In genomic region chr6:113584767-113585166, GRCh38 we compare ENCODE assay signal across 21 cellular contexts.
DNase-seq lines count a peak whose midpoint lies in the region; ATAC-seq, FAIRE-seq and TF ChIP-seq lines count a peak whose summit lies in the region.
"Had no signal": no experiment of that assay in that cellular context is flagged by ENCODE, and none has a peak within 500 bp of the region (broad histone marks: within the 10 kb centered on the region; RNA-seq: fewer than 3 reads in every experiment).

No MANE protein-coding gene starts in this region.

- H4K20me1 ChIP-seq in HepG2 (ENCODE audit: insufficient read depth, low read length) (no peaks in the 10 kb centered on the region), H1 (replicated peaks in 1 of 2; ENCODE audit: control insufficient read depth in 1 of 2, insufficient read depth in 2 of 2, low read length in 2 of 2) (no peaks in the 10 kb centered on the region)

- FAIRE-seq in HepG2 (lab: Jason Lieb, UNC): no peak
- FAIRE-seq in H1 (lab: Jason Lieb, UNC): no peak

- DNase-seq in HepG2 (ENCODE audit: low spot score) (no peak), right lobe of liver (no peak), NCI-H1436 treated with DMSO at 0.1 percent for 48 hours (lab: John Stamatoyannopoulos, UW) (peak; percentile 39), H1 (ENCODE audit: low read depth in 1 of 2, low spot score in 2 of 2) (no peak), trophoblast cell (no peak), AG08396 (ENCODE audit: low spot score) (no peak)
- DNase-seq in NK-92 treated with Interleukin-12 subunit alpha and Interleukin-12 subunit beta, amount 100 ng/mL, for 24 hours (lab: John Stamatoyannopoulos, UW): no peak
- DNase-seq: ACHN, AML-193, GF-D8, MM.1S, NCI-H1092, NCI-H2081 treated with DMSO at 0.1 percent for 48 hours, NCI-H226, NCI-H524, RPMI8226, SHP77 treated with DMSO at 0.1 percent for 48 hours, T-cell had no signal

- H4K8ac ChIP-seq in H1 (ENCODE audit: extremely low read depth, insufficient read depth, low read length): no peak overlapping the region
- H4K8ac ChIP-seq in trophoblast cell (ENCODE audit: low read depth, low read length): no peak overlapping the region

- TF ChIP-seq CTCF in HepG2 (CRISPR knock-in tag; IDR thresholded peaks at IDR 0.05) (no peak), right lobe of liver (IDR thresholded peaks at IDR 0.05) (no peak), H1 (IDR thresholded peaks at IDR 0.05; ENCODE audit: control extremely low read depth in 1 of 3, insufficient read depth in 1 of 3, low read depth in 1 of 3, low read length in 3 of 3) (no peak)

- H2BK120ac ChIP-seq in H1 (replicated peaks; ENCODE audit: low read depth, low read length) (no peak overlapping the region), trophoblast cell (ENCODE audit: insufficient read depth, low read length, poor library complexity) (no peak overlapping the region)

- 0 out of 2 replicates have a peak overlapping the region, but pooled peaks have one; percentile 67 for H2BK20ac ChIP-seq in H1 (ENCODE audit: low read length)

- H2BK5ac ChIP-seq in H1 (ENCODE audit: low read depth, low read length): no peak overlapping the region
- H2BK5ac ChIP-seq in trophoblast cell (ENCODE audit: low read depth, low read length, poor library complexity): no peak overlapping the region

- no peak overlapping the region for H4K12ac ChIP-seq in trophoblast cell (ENCODE audit: low read depth, low read length)

- no peaks in the 10 kb centered on the region for H3K36me3 ChIP-seq in HepG2 (replicated peaks in 1 of 2; ENCODE audit: control insufficient read depth in 1 of 2, insufficient read depth in 2 of 2, low read length in 2 of 2)
- no peaks in the 10 kb centered on the region for H3K36me3 ChIP-seq in right lobe of liver
- H3K36me3 ChIP-seq in H1 (ENCODE audit: control insufficient read depth in 2 of 4, insufficient read depth in 4 of 4, low read length in 3 of 4): no peaks in the 10 kb centered on the region
- no peaks in the 10 kb centered on the region for H3K36me3 ChIP-seq in trophoblast cell (ENCODE audit: control insufficient read depth in 1 of 2, insufficient read depth in 2 of 2, low read length in 2 of 2)
- H3K36me3 ChIP-seq: HAP-1 had no signal

- TF ChIP-seq POLR2A in HepG2 (IDR thresholded peaks at IDR 0.05; ENCODE audit: insufficient read depth in 1 of 2, low read depth in 2 of 2, low read length in 2 of 2) (no peak), right lobe of liver (IDR thresholded peaks at IDR 0.05) (no peak), H1 (IDR thresholded peaks at IDR 0.05; ENCODE audit: control extremely low read depth in 1 of 2, low read depth in 2 of 2, low read length in 2 of 2) (no peak)

- TF ChIP-seq EP300 in HepG2 (IDR thresholded peaks at IDR 0.05; ENCODE audit: low read depth in 2 of 2, low read length in 2 of 2) (no peak), HepG2 (CRISPR knock-in tag; IDR thresholded peaks at IDR 0.05; ENCODE audit: borderline replicate concordance) (no peak), H1 (IDR thresholded peaks at IDR 0.05; ENCODE audit: borderline replicate concordance in 1 of 2, low read depth in 2 of 2, low read length in 2 of 2) (no peak)

- H3K56ac ChIP-seq in H1 (replicated peaks; ENCODE audit: insufficient read length, low read depth, low read length): no peak overlapping the region

- H2AFZ ChIP-seq in HepG2 (ENCODE audit: low read length) (no peak overlapping the region), H1 (ENCODE audit: low read length) (peak overlapping the region; percentile 86), trophoblast cell (ENCODE audit: insufficient read depth, low read length, poor library complexity) (no peak overlapping the region)

- no peaks in the 10 kb centered on the region for H3K9me3 ChIP-seq in HepG2 (ENCODE audit: low read length)
- H3K9me3 ChIP-seq in right lobe of liver: no peaks in the 10 kb centered on the region
- no peaks in the 10 kb centered on the region for H3K9me3 ChIP-seq in H1 (ENCODE audit: insufficient read depth in 2 of 2, low read depth in 1 of 2, low read length in 1 of 2)
- H3K9me3 ChIP-seq in trophoblast cell (ENCODE audit: insufficient read depth, low read depth, low read length): no peaks in the 10 kb centered on the region
- H3K9me3 ChIP-seq: HAP-1 had no signal

- no peak overlapping the region for H4K91ac ChIP-seq in H1 (replicated peaks; ENCODE audit: insufficient read length, low read length)
- no peak overlapping the region for H4K91ac ChIP-seq in trophoblast cell (ENCODE audit: low read depth, low read length)

- H3K4ac ChIP-seq in H1 (replicated peaks; ENCODE audit: insufficient read length, low read depth, low read length): no peak overlapping the region
- H3K4ac ChIP-seq in trophoblast cell (ENCODE audit: low read depth, low read length): no peak overlapping the region

- no peak for ATAC-seq in HepG2
- ATAC-seq in right lobe of liver: no peak
- ATAC-seq: SK-N-SH treated with all-trans-retinoic acid at 6 μM for 48 hours, T-cell had no signal

- H3K23me2 ChIP-seq in H1 (ENCODE audit: low read depth, low read length): no peaks in the 10 kb centered on the region; the same call in 1 of the 2 replicates

- no peak overlapping the region for H4K5ac ChIP-seq in H1 (ENCODE audit: insufficient read length, low read depth, low read length)

- H3K4me3 ChIP-seq in HepG2 (replicated peaks in 1 of 3; ENCODE audit: insufficient read depth in 1 of 3, low read depth in 2 of 3, low read length in 3 of 3): no peak overlapping the region
- no peak overlapping the region for H3K4me3 ChIP-seq in right lobe of liver
- no peak overlapping the region for H3K4me3 ChIP-seq in H1 (ENCODE audit: extremely low read depth in 1 of 4, insufficient read depth in 2 of 4, low read depth in 3 of 4, low read length in 4 of 4)
- H3K4me3 ChIP-seq in trophoblast cell (ENCODE audit: low read depth, low read length): no peak overlapping the region
- H3K4me3 ChIP-seq: HAP-1 had no signal

- no TSS peak for BruUV-seq in HepG2 (replicated peaks; lab: Mats Ljungman, UMichigan)

- peaks cover 10% of the 10 kb centered on the region for H3K4me1 ChIP-seq in HepG2 (ENCODE audit: insufficient read depth, low read length)
- H3K4me1 ChIP-seq in right lobe of liver: no peaks in the 10 kb centered on the region
- peaks cover 3 to 17% (median 9%) of the 10 kb centered on the region in 4 experiments; a peak in 5 of 7 replicates for H3K4me1 ChIP-seq in H1 (replicated peaks in 1 of 4; ENCODE audit: control insufficient read depth in 3 of 4, insufficient read depth in 4 of 4, low read length in 3 of 4)
- H3K4me1 ChIP-seq in trophoblast cell (ENCODE audit: control insufficient read depth in 1 of 2, insufficient read depth in 2 of 2, low read length in 2 of 2): no peaks in the 10 kb centered on the region

- H3K23ac ChIP-seq in H1 (ENCODE audit: insufficient read length) (no peak overlapping the region), trophoblast cell (ENCODE audit: low read length) (no peak overlapping the region)

- in situ Hi-C loops in HepG2 (cut with HindIII; ENCODE audit: extremely low pct_ligation_motif_present, low pct_unique_long_range_greater_than_20kb): no loop called here

- H2BK15ac ChIP-seq in H1 (ENCODE audit: low read length): 0 out of 2 replicates have a peak overlapping the region, but pooled peaks have one; percentile 54

- POLR2A ChIA-PET in HepG2 (lab: Yijun Ruan, JAX) (no interaction called here), H1 (lab: Charles Lee; ENCODE audit: partially characterized antibody) (no interaction called here)

- no peak overlapping the region for H3K18ac ChIP-seq in H1 (ENCODE audit: extremely low read depth, low read length)
- no peak overlapping the region for H3K18ac ChIP-seq in trophoblast cell (ENCODE audit: low read length)

- no peaks in the 10 kb centered on the region for H3K79me2 ChIP-seq in HepG2 (ENCODE audit: insufficient read depth, low read length)
- no peaks in the 10 kb centered on the region for H3K79me2 ChIP-seq in H1 (ENCODE audit: control insufficient read depth in 1 of 2, insufficient read depth in 2 of 2, low read length in 2 of 2)
- H3K79me2 ChIP-seq in trophoblast cell (ENCODE audit: control insufficient read depth, insufficient read depth, low read length, poor library complexity): no peaks in the 10 kb centered on the region

- no peak overlapping the region for H3K14ac ChIP-seq in H1 (ENCODE audit: insufficient read length)
- H3K14ac ChIP-seq in trophoblast cell (ENCODE audit: low read length): no peak overlapping the region

- intact Hi-C loops in HepG2 (cut with micrococcal nuclease; ENCODE audit: unreplicated experiment) (no loop called here), right lobe of liver (cut with DNase I) (no loop called here)

- H3K4me2 ChIP-seq in HepG2 (ENCODE audit: low read depth, low read length) (no peak overlapping the region), H1 (ENCODE audit: insufficient read depth in 1 of 2, low read depth in 2 of 2, low read length in 2 of 2) (no peak overlapping the region), trophoblast cell (ENCODE audit: low read length) (no peak overlapping the region)

- H3K27ac ChIP-seq in HepG2 (ENCODE audit: extremely low read length, insufficient read depth, low read length) (no peak overlapping the region), right lobe of liver (no peak overlapping the region), H1 (ENCODE audit: low read depth, low read length) (peak overlapping the region; percentile 17; the same call in 1 of the 2 replicates), trophoblast cell (ENCODE audit: low read depth, low read length) (no peak overlapping the region)
- H3K27ac ChIP-seq: C4-2B had no signal

- no peaks in the 10 kb centered on the region for H3K79me1 ChIP-seq in H1 (ENCODE audit: low read depth, low read length)
- H3K79me1 ChIP-seq in trophoblast cell (ENCODE audit: low read length): no peaks in the 10 kb centered on the region

- H3K9ac ChIP-seq in HepG2 (ENCODE audit: insufficient read depth, low read depth, low read length) (no peak overlapping the region), H1 (replicated peaks in 1 of 4; ENCODE audit: extremely low read depth in 1 of 4, low read depth in 3 of 4, low read length in 3 of 4) (no peak overlapping the region), trophoblast cell (ENCODE audit: low read length) (no peak overlapping the region)

- H2BK12ac ChIP-seq in H1 (ENCODE audit: low read depth, low read length): 0 out of 2 replicates have a peak overlapping the region, but pooled peaks have one; percentile 35
- no peak overlapping the region for H2BK12ac ChIP-seq in trophoblast cell (ENCODE audit: low read length)

- CTCF ChIA-PET in HepG2 (lab: Yijun Ruan, JAX; ENCODE audit: low intra/inter-chr PET ratio, low total read pairs) (no interaction called here), H1 (lab: Charles Lee; ENCODE audit: partially characterized antibody) (interaction anchor here (0.6 to 1.1 kb wide), 4 partner anchors 11 to 274 kb away, joined by 3 to 4 read pairs (median 4); no protein-coding TSS in a partner anchor)

- H2AK5ac ChIP-seq in H1 (ENCODE audit: low read depth, low read length) (no peak overlapping the region), trophoblast cell (ENCODE audit: low read length) (no peak overlapping the region)

- no peak for TF ChIP-seq RAD21 in HepG2 (CRISPR knock-in tag; IDR thresholded peaks at IDR 0.05)
- TF ChIP-seq RAD21 in H1 (IDR thresholded peaks at IDR 0.05 in 1 of 2, conservative IDR thresholded peaks at IDR 0.05 in 1 of 2; ENCODE audit: low read depth in 2 of 2, low read length in 2 of 2): no peak

- 51% methylated on average over 4 of the region's 4 CpGs for WGBS in HepG2 (ENCODE audit: low lambda C conversion rate)
- WGBS in right lobe of liver (ENCODE audit: insufficient coverage, low coverage, low lambda C conversion rate, missing lambda C conversion rate): 77% methylated on average over 4 of the region's 4 CpGs
- 83% methylated on average over 4 of the region's 4 CpGs; no CpG with 5 or more reads in 1 of the 2 experiments for WGBS in H1 (ENCODE audit: extremely low coverage in 1 of 2, insufficient coverage in 1 of 2, insufficient read length in 1 of 2, insufficient replicate concordance in 2 of 2, low coverage in 1 of 2, low lambda C conversion rate in 2 of 2, missing lambda C conversion rate in 1 of 2), 2 experiments
- WGBS in trophoblast cell (ENCODE audit: extremely low coverage, insufficient coverage, insufficient read length): 100% methylated on average over 1 of the region's 4 CpGs

- H3K27me3 ChIP-seq in HepG2 (ENCODE audit: control insufficient read depth in 1 of 2, insufficient read depth in 2 of 2, low read length in 2 of 2) (no peaks in the 10 kb centered on the region), right lobe of liver (no peaks in the 10 kb centered on the region), H1 (replicated peaks in 1 of 4; ENCODE audit: control insufficient read depth in 3 of 4, extremely low read depth in 1 of 4, insufficient read depth in 3 of 4, low read length in 3 of 4) (no peaks in the 10 kb centered on the region), trophoblast cell (ENCODE audit: insufficient read depth, low read length) (no peaks in the 10 kb centered on the region)
